20 cellular contexts compared by ENCODE assay signal in genomic region chr16:15542734-15543347, GRCh38.
DNase-seq lines count a peak whose midpoint lies in the region; ATAC-seq, FAIRE-seq and TF ChIP-seq lines count a peak whose summit lies in the region.
"Had no signal": no experiment of that assay in that cellular context is flagged by ENCODE, and none has a peak within 500 bp of the region (broad histone marks: within the 10 kb centered on the region; RNA-seq: fewer than 3 reads in every experiment).

No MANE protein-coding gene starts in this region.

- TF ChIP-seq RAD21 in K562 (CRISPR knock-in tag; conservative IDR thresholded peaks at IDR 0.05 in 1 of 2, IDR thresholded peaks at IDR 0.05 in 1 of 2), result no peak

- H3K27ac ChIP-seq in K562 (ENCODE audit: extremely low read depth, low read depth, low read length) (no peak overlapping the region), endodermal cell (ENCODE audit: low read depth, low read length) (no peak overlapping the region)
- H3K27ac ChIP-seq: BLaER1 had no signal

- no peak for FAIRE-seq in K562 (lab: Jason Lieb, UNC)
- FAIRE-seq: GM12891, GM19239, H54 had no signal

- H3K27ac Mint-ChIP-seq in activated naive CD8-positive, alpha-beta T cell treated with anti-CD3 and anti-CD28 coated beads, Interleukin-2, amount 50 U/mL, for 24 hours, result no peak overlapping the region
- no peak overlapping the region for H3K27ac Mint-ChIP-seq in activated naive CD8-positive, alpha-beta T cell treated with anti-CD3 and anti-CD28 coated beads for 36 hours
- H3K27ac Mint-ChIP-seq in endodermal cell, result no peak overlapping the region
- H3K27ac Mint-ChIP-seq in stimulated activated effector memory CD8-positive, alpha-beta T cell treated with anti-CD3 and anti-CD28 coated beads, Interleukin-12 subunit alpha, Interleukin-12 subunit beta, amount 100 ng/mL, for 72 hours, result peak overlapping the region; percentile 67
- no peak overlapping the region for H3K27ac Mint-ChIP-seq in activated T-helper 17 cell treated with anti-CD3 and anti-CD28 coated beads, Interleukin-2, amount 50 U/mL, for 72 hours
- H3K27ac Mint-ChIP-seq: CD8-positive, alpha-beta T cell; HFFc6 had no signal

- H3K36me3 Mint-ChIP-seq in activated naive CD8-positive, alpha-beta T cell treated with anti-CD3 and anti-CD28 coated beads, Interleukin-2, amount 50 U/mL, for 24 hours (ENCODE audit: low read depth), result peaks cover 6% of the 10 kb centered on the region
- no peaks in the 10 kb centered on the region for H3K36me3 Mint-ChIP-seq in activated naive CD8-positive, alpha-beta T cell treated with anti-CD3 and anti-CD28 coated beads for 36 hours
- H3K36me3 Mint-ChIP-seq in endodermal cell (ENCODE audit: low read depth), result peaks cover 19% of the 10 kb centered on the region
- H3K36me3 Mint-ChIP-seq in stimulated activated effector memory CD8-positive, alpha-beta T cell treated with anti-CD3 and anti-CD28 coated beads, Interleukin-12 subunit alpha, Interleukin-12 subunit beta, amount 100 ng/mL, for 72 hours, result no peaks in the 10 kb centered on the region
- no peaks in the 10 kb centered on the region for H3K36me3 Mint-ChIP-seq in activated T-helper 17 cell treated with anti-CD3 and anti-CD28 coated beads, Interleukin-2, amount 50 U/mL, for 72 hours (ENCODE audit: low read depth)
- H3K36me3 Mint-ChIP-seq: CD14-positive monocyte; CD8-positive, alpha-beta T cell had no signal

- H3K9me3 ChIP-seq in K562 (replicated peaks; ENCODE audit: control insufficient read depth, insufficient read depth, low read depth, low read length) (peaks cover 7% of the 10 kb centered on the region; the same call in 1 of the 2 replicates), endodermal cell (ENCODE audit: control insufficient read depth, low read length) (peaks cover 35% of the 10 kb centered on the region)

- TF ChIP-seq EP300 in K562 (IDR thresholded peaks at IDR 0.05; ENCODE audit: low read length), result no peak

- H3K9ac ChIP-seq in K562 (ENCODE audit: insufficient read depth in 1 of 2, low read depth in 2 of 2, low read length in 2 of 2), result no peak overlapping the region
- no peak overlapping the region for H3K9ac ChIP-seq in endodermal cell (ENCODE audit: extremely low read depth, low read length, poor library complexity, severe bottlenecking)
- H3K9ac ChIP-seq: BLaER1 had no signal

- no peak for TF ChIP-seq CTCF in K562 (IDR thresholded peaks at IDR 0.05 in 2 of 3, conservative IDR thresholded peaks at IDR 0.05 in 1 of 3; ENCODE audit: insufficient read depth in 2 of 3, low read depth in 1 of 3, low read length in 3 of 3)
- no peak for TF ChIP-seq CTCF in endodermal cell (conservative IDR thresholded peaks at IDR 0.05)

- H3K4me2 ChIP-seq in K562 (ENCODE audit: insufficient read depth, low read length), result no peak overlapping the region
- H3K4me2 ChIP-seq: BLaER1 had no signal

- peaks cover 24% of the 10 kb centered on the region for H3K4me1 Mint-ChIP-seq in activated naive CD8-positive, alpha-beta T cell treated with anti-CD3 and anti-CD28 coated beads, Interleukin-2, amount 50 U/mL, for 24 hours
- H3K4me1 Mint-ChIP-seq in activated naive CD8-positive, alpha-beta T cell treated with anti-CD3 and anti-CD28 coated beads for 36 hours, result peaks cover 3% of the 10 kb centered on the region
- H3K4me1 Mint-ChIP-seq in endodermal cell, result peaks cover 16% of the 10 kb centered on the region
- H3K4me1 Mint-ChIP-seq in stimulated activated effector memory CD8-positive, alpha-beta T cell treated with anti-CD3 and anti-CD28 coated beads, Interleukin-12 subunit alpha, Interleukin-12 subunit beta, amount 100 ng/mL, for 72 hours, result peaks cover 9% of the 10 kb centered on the region
- H3K4me1 Mint-ChIP-seq in activated T-helper 17 cell treated with anti-CD3 and anti-CD28 coated beads, Interleukin-2, amount 50 U/mL, for 72 hours, result no peaks in the 10 kb centered on the region

- H3K4me1 ChIP-seq in K562 (replicated peaks in 1 of 2; ENCODE audit: control insufficient read depth in 2 of 2, insufficient read depth in 2 of 2, low read length in 2 of 2) (peaks cover 18 to 23% of the 10 kb centered on the region in 2 experiments), endodermal cell (ENCODE audit: control insufficient read depth, insufficient read depth, low read length) (no peaks in the 10 kb centered on the region)

- H3K9me3 Mint-ChIP-seq in activated naive CD8-positive, alpha-beta T cell treated with anti-CD3 and anti-CD28 coated beads, Interleukin-2, amount 50 U/mL, for 24 hours, result no peaks in the 10 kb centered on the region
- peaks cover 3% of the 10 kb centered on the region for H3K9me3 Mint-ChIP-seq in activated naive CD8-positive, alpha-beta T cell treated with anti-CD3 and anti-CD28 coated beads for 36 hours
- peaks cover 36% of the 10 kb centered on the region for H3K9me3 Mint-ChIP-seq in endodermal cell
- H3K9me3 Mint-ChIP-seq in stimulated activated effector memory CD8-positive, alpha-beta T cell treated with anti-CD3 and anti-CD28 coated beads, Interleukin-12 subunit alpha, Interleukin-12 subunit beta, amount 100 ng/mL, for 72 hours, result no peaks in the 10 kb centered on the region
- H3K9me3 Mint-ChIP-seq in activated T-helper 17 cell treated with anti-CD3 and anti-CD28 coated beads, Interleukin-2, amount 50 U/mL, for 72 hours, result no peaks in the 10 kb centered on the region
- H3K9me3 Mint-ChIP-seq: CD8-positive, alpha-beta T cell; HFFc6 had no signal

- H3K27me3 ChIP-seq in K562 (ENCODE audit: control insufficient read depth in 2 of 2, insufficient read depth in 2 of 2, low read length in 2 of 2), result no peaks in the 10 kb centered on the region
- no peaks in the 10 kb centered on the region for H3K27me3 ChIP-seq in endodermal cell (ENCODE audit: control insufficient read depth, insufficient read depth, low read length, poor library complexity, severe bottlenecking)
- H3K27me3 ChIP-seq: BLaER1 had no signal

- no peaks in the 10 kb centered on the region for H4K20me1 ChIP-seq in K562 (replicated peaks; ENCODE audit: control insufficient read depth, insufficient read depth, low read length)
- H4K20me1 ChIP-seq: BLaER1 had no signal

- CTCF ChIA-PET in K562 (lab: Yijun Ruan, JAX; ENCODE audit: low intra/inter-chr PET ratio), result no interaction called here

- whole genome bisulfite sequencing in K562 (ENCODE audit: insufficient coverage, low coverage, missing lambda C conversion rate), result 67% methylated on average over 5 of the region's 6 CpGs
- 97% methylated on average over 4 to 6 of the region's 6 CpGs for WGBS in endodermal cell (ENCODE audit: insufficient coverage in 1 of 2, insufficient read length in 1 of 2), 2 experiments

- TF ChIP-seq POLR2A in K562 (conservative IDR thresholded peaks at IDR 0.05), result no peak

- H3K27me3 Mint-ChIP-seq in activated naive CD8-positive, alpha-beta T cell treated with anti-CD3 and anti-CD28 coated beads, Interleukin-2, amount 50 U/mL, for 24 hours, result no peaks in the 10 kb centered on the region
- H3K27me3 Mint-ChIP-seq in activated naive CD8-positive, alpha-beta T cell treated with anti-CD3 and anti-CD28 coated beads for 36 hours, result no peaks in the 10 kb centered on the region
- no peaks in the 10 kb centered on the region for H3K27me3 Mint-ChIP-seq in endodermal cell (ENCODE audit: insufficient read depth)
- no peaks in the 10 kb centered on the region for H3K27me3 Mint-ChIP-seq in activated T-helper 17 cell treated with anti-CD3 and anti-CD28 coated beads, Interleukin-2, amount 50 U/mL, for 72 hours

- peak; percentile 37 for ATAC-seq in activated naive CD8-positive, alpha-beta T cell treated with anti-CD3 and anti-CD28 coated beads, Interleukin-2, amount 50 U/mL, for 24 hours
- no peak for ATAC-seq in K562
- peak; percentile 59 for ATAC-seq in stimulated activated effector memory CD8-positive, alpha-beta T cell treated with anti-CD3 and anti-CD28 coated beads, Interleukin-12 subunit alpha, Interleukin-12 subunit beta, amount 100 ng/mL, for 72 hours
- no peak for ATAC-seq in activated T-helper 17 cell treated with anti-CD3 and anti-CD28 coated beads, Interleukin-2, amount 50 U/mL, for 72 hours (replicated peaks)
- ATAC-seq in HG02970 (IDR thresholded peaks at IDR 0.05; ENCODE audit: low FRiP score, unreplicated experiment), result no peak
- ATAC-seq: CD8-positive, alpha-beta T cell; HCT116 had no signal

- no TSS peak for BruUV-seq in K562 (replicated peaks; lab: Mats Ljungman, UMichigan)

- DNase-seq in activated naive CD8-positive, alpha-beta T cell treated with anti-CD3 and anti-CD28 coated beads, Interleukin-2, amount 50 U/mL, for 24 hours, result no peak
- no peak for DNase-seq in activated naive CD8-positive, alpha-beta T cell treated with anti-CD3 and anti-CD28 coated beads for 36 hours
- DNase-seq in K562 (ENCODE audit: extremely low read depth in 1 of 4, low spot score in 3 of 4) (no peak), endodermal cell (no peak), NOMO-1 (lab: John Stamatoyannopoulos, UW; ENCODE audit: unreplicated experiment in 2 of 2) (no peak)
- DNase-seq in stimulated activated effector memory CD8-positive, alpha-beta T cell treated with anti-CD3 and anti-CD28 coated beads, Interleukin-12 subunit alpha, Interleukin-12 subunit beta, amount 100 ng/mL, for 72 hours (ENCODE audit: low spot score in 2 of 2), result no peak
- DNase-seq: 8988T; Calu3; CD8-positive, alpha-beta T cell; DND-41; EL; HFFc6 had no signal

- in situ Hi-C loops in K562 (cut with MboI), result no loop called here

- no peaks in the 10 kb centered on the region for H3K9me1 ChIP-seq in K562 (ENCODE audit: control insufficient read depth, insufficient read depth, low read length)

- H3K4me3 ChIP-seq in K562 (no peak overlapping the region), endodermal cell (ENCODE audit: low read length) (peak overlapping the region; percentile 39)
- H3K4me3 ChIP-seq: BLaER1 had no signal

- H3K36me3 ChIP-seq in K562 (ENCODE audit: control insufficient read depth, insufficient read depth, low read length) (no peaks in the 10 kb centered on the region), endodermal cell (ENCODE audit: control insufficient read depth, insufficient read depth, low read length) (no peaks in the 10 kb centered on the region)
- H3K36me3 ChIP-seq: BLaER1 had no signal

- POLR2A ChIA-PET in K562 (lab: Yijun Ruan, JAX), result interaction anchor here (1.1 kb wide), 1 partner anchor 15 kb away, joined by 4 read pairs; no protein-coding TSS in a partner anchor

- H3K4me3 Mint-ChIP-seq in activated naive CD8-positive, alpha-beta T cell treated with anti-CD3 and anti-CD28 coated beads, Interleukin-2, amount 50 U/mL, for 24 hours, result no peak overlapping the region
- H3K4me3 Mint-ChIP-seq in activated naive CD8-positive, alpha-beta T cell treated with anti-CD3 and anti-CD28 coated beads for 36 hours, result no peak overlapping the region
- H3K4me3 Mint-ChIP-seq in endodermal cell, result no peak overlapping the region
- no peak overlapping the region for H3K4me3 Mint-ChIP-seq in stimulated activated effector memory CD8-positive, alpha-beta T cell treated with anti-CD3 and anti-CD28 coated beads, Interleukin-12 subunit alpha, Interleukin-12 subunit beta, amount 100 ng/mL, for 72 hours
- H3K4me3 Mint-ChIP-seq in activated T-helper 17 cell treated with anti-CD3 and anti-CD28 coated beads, Interleukin-2, amount 50 U/mL, for 72 hours, result no peak overlapping the region
- H3K4me3 Mint-ChIP-seq: CD14-positive monocyte; CD8-positive, alpha-beta T cell; HFFc6 had no signal

- intact Hi-C loops in K562 (cut with micrococcal nuclease), result no loop called here

- no peaks in the 10 kb centered on the region for H3K79me2 ChIP-seq in K562 (ENCODE audit: control insufficient read depth, insufficient read depth, low read length)

- H2AFZ ChIP-seq in K562 (ENCODE audit: low read depth, low read length), result no peak overlapping the region

Comparison
In these comparisons a context has a peak if more than half of its experiments do, and no peak if none do; other contexts are left out.
1. ATAC-seq: peak in activated naive CD8-positive, alpha-beta T cell treated with anti-CD3 and anti-CD28 coated beads, Interleukin-2, amount 50 U/mL, for 24 hours (single experiment) and stimulated activated effector memory CD8-positive, alpha-beta T cell treated with anti-CD3 and anti-CD28 coated beads, Interleukin-12 subunit alpha, Interleukin-12 subunit beta, amount 100 ng/mL, for 72 hours (single experiment); none in K562 (single experiment), activated T-helper 17 cell treated with anti-CD3 and anti-CD28 coated beads, Interleukin-2, amount 50 U/mL, for 72 hours (single experiment) and HG02970 (single experiment).